Comparison of ENCODE assay signal across 19 cellular contexts in the genomic region with DNA sequence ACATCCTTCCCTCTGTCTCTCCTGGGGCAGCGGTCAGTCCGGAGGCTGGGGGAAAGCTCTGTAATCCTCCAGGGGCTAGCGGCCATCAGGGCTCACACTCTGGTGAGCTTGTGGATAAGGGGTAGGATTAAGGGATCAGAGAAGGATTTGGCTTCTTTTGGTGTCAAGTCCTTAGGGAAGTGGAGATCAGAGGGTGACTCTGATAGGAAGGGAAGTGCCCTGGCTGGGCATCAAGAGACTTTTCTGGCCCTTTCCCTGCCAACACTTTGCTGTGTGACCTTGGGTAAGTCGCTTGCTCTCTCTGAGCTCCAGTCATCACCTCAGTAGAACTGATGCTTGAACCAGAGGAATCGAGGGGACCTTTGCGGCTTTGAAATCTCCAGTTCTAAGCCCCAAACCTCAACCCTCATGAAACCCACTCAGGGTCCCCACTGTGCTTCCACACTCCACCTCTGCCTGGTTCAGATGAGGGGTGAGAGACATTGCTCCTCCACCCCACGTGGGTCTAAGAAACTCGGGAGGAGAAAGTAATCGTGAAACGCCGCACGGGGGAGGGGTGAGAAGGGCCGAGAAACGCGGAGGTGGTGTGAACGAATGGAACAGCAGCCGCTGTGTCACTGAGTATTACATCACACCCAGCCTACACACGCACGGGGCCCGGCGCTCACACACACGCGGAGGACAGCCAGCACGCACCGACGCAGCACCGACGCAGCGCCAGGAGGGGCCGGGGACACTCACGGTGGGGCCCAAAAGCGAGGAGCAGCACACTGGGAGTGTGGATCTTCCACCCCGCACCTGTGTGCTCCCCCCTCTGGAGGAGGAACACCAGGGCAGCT. TPM values are rescaled to one million over a fixed set of nuclear protein-coding genes. Genes with fewer than 3 reads are reported as not detected.
DNase-seq lines count a peak whose midpoint lies in the region; ATAC-seq, FAIRE-seq and TF ChIP-seq lines count a peak whose summit lies in the region.
"Had no signal": no experiment of that assay in that cellular context is flagged by ENCODE, and none has a peak within 500 bp of the region (broad histone marks: within the 10 kb centered on the region; RNA-seq: fewer than 3 reads in every experiment).

No MANE protein-coding gene starts in this region.

- no peak overlapping the region for H3K4me3 ChIP-seq in A549
- H3K4me3 ChIP-seq in HL-60 (replicated peaks; ENCODE audit: insufficient read depth, low read length): no peak overlapping the region

- DNase-seq in A549 (ENCODE audit: low read depth in 1 of 2, low spot score in 1 of 2) (no peak), HL-60 (ENCODE audit: low read depth in 1 of 2, low spot score in 1 of 2) (peak; percentile 78 to 82), left colon (no peak), NCI-H446 treated with DMSO at 0.1 percent for 48 hours (lab: John Stamatoyannopoulos, UW) (no peak), GM12891 (ENCODE audit: insufficient read length, low spot score) (no peak)
- DNase-seq: activated CD4-positive, alpha-beta T cell treated with anti-CD3 and anti-CD28 coated beads, Interleukin-2, amount 10 ng/mL, durations not matched to agents 7 days and 5 days; activated naive CD4-positive, alpha-beta T cell; CD8-positive, alpha-beta T cell; HCEC 1CT; NCI-H1417; NCI-H748 treated with DMSO at 0.1 percent for 48 hours; right cardiac atrium; stimulated activated naive CD4-positive, alpha-beta T cell had no signal

- POLR2A ChIA-PET in A549 (lab: Yijun Ruan, JAX): no interaction called here

- peak overlapping the region in 1 of 2 experiments; percentile 46; a peak in 1 of 6 replicates for H3K27ac ChIP-seq in A549
- peak overlapping the region; percentile 37; the same call in 1 of the 2 replicates for H3K27ac ChIP-seq in HL-60 (replicated peaks)
- H3K27ac ChIP-seq in angular gyrus (ENCODE audit: low read depth, low read length): peak overlapping the region; percentile 73

- no peak for ATAC-seq in A549
- peak; percentile 14 for ATAC-seq in left colon
- ATAC-seq in HG02981 (IDR thresholded peaks at IDR 0.05; ENCODE audit: unreplicated experiment): no peak
- no peak for ATAC-seq in GM21360 (IDR thresholded peaks at IDR 0.05; ENCODE audit: unreplicated experiment)
- ATAC-seq: CD8-positive, alpha-beta T cell; right cardiac atrium had no signal

- no peaks in the 10 kb centered on the region for H3K27me3 ChIP-seq in HL-60 (ENCODE audit: insufficient read depth, poor library complexity, severe bottlenecking)

- H3K9me3 ChIP-seq in A549: no peaks in the 10 kb centered on the region

- FAIRE-seq in A549 (lab: Jason Lieb, UNC) (no peak), GM12891 (lab: Jason Lieb, UNC) (no peak)
- FAIRE-seq: astrocyte, endometrium, RCC 7860 had no signal

- no peak for TF ChIP-seq RAD21 in A549 (conservative IDR thresholded peaks at IDR 0.05 in 1 of 2, IDR thresholded peaks at IDR 0.05 in 1 of 2)

- intact Hi-C loops in left colon (cut with DNase I, micrococcal nuclease): no loop called here

- TF ChIP-seq POLR2A in A549 (IDR thresholded peaks at IDR 0.05; ENCODE audit: low read length) (no peak), GM12891 (IDR thresholded peaks at IDR 0.05; ENCODE audit: low read depth, low read length) (no peak)

- no peak for TF ChIP-seq CTCF in A549 (IDR thresholded peaks at IDR 0.05)
- no peak for TF ChIP-seq CTCF in HL-60 (IDR thresholded peaks at IDR 0.05; ENCODE audit: insufficient read depth, low read length)

- peak overlapping the region; percentile 90; the same call in 1 of the 3 replicates for H3K4me2 ChIP-seq in A549

- TF ChIP-seq EP300 in A549 (IDR thresholded peaks at IDR 0.05): no peak

- H3K4me1 ChIP-seq in A549: peaks cover 11% of the 10 kb centered on the region; the same call in 2 of the 3 replicates

- WGBS in A549 (ENCODE audit: missing lambda C conversion rate): 84% methylated on average over 33 of the region's 33 CpGs

- CTCF ChIA-PET in A549 (lab: Yijun Ruan, JAX): interaction anchor here (1.0 to 11.7 kb wide), 8 partner anchors 7 to 102 kb away, joined by 3 to 228 read pairs (median 4); a partner anchor contains a TSS

TF ChIP-seq in A549, 52 proteins besides CTCF, POLR2A, EP300 and RAD21:
- TF ChIP-seq HOXA7 (CRISPR knock-in tag; IDR thresholded peaks at IDR 0.05): no peak
- TF ChIP-seq ZFP36 (IDR thresholded peaks at IDR 0.05; ENCODE audit: borderline replicate concordance, partially characterized antibody): peak; percentile 53

TF ChIP-seq in GM12891, 5 proteins besides CTCF, POLR2A, EP300 and RAD21:
- TF ChIP-seq TAF1 (IDR thresholded peaks at IDR 0.05; ENCODE audit: low read depth, low read length) (no peak), PAX5 (IDR thresholded peaks at IDR 0.05; ENCODE audit: insufficient read depth, low read length, severe bottlenecking) (no peak), SPI1 (IDR thresholded peaks at IDR 0.05; ENCODE audit: low read depth, low read length) (no peak), POLR2AphosphoS5 (IDR thresholded peaks at IDR 0.05; ENCODE audit: low read depth, low read length) (no peak), POU2F2 (IDR thresholded peaks at IDR 0.05; ENCODE audit: low read depth, low read length) (no peak)

RNA-seq across cellular contexts. Expression of a gene that starts 4.2 kb away (rescaled TPM):
- 9.2 and 10.6 TPM in 2 replicates for polyA plus RNA-seq in A549 (2011; rRNA removed)
- 60.9 and 116 TPM in 2 replicates for polyA plus RNA-seq in A549 (2012; cell fraction: cytosol; rRNA removed)
- 56.5 and 87.5 TPM in 2 replicates for polyA plus RNA-seq in A549 (2012; cell fraction: nucleus; rRNA removed)
- polyA plus RNA-seq in A549 (2017; fragmentation: RNase III; extraction: RNeasy Plus Mini Kit Qiagen cat#74134 plus additional on column Dnase treatment): 23.7 to 27.4 TPM (median 25.8 TPM) in 3 replicates
- polyA minus RNA-seq in A549 (2011; rRNA and poly(A)+ RNA removed): 4.1 and 8.9 TPM in 2 replicates
- under 1 TPM; 0.67 to 0.98 TPM for total RNA-seq in left colon
- polyA plus RNA-seq in GM12891 (2012; ENCODE audit: low read depth, missing spikeins): not detected

RNA-seq across cellular contexts. Expression of a gene that starts 37.6 kb away (rescaled TPM):
- 0.30 TPM in 2 replicates for polyA plus RNA-seq in A549 (2011; rRNA removed)
- 0.19 and 0.30 TPM in 2 replicates for polyA plus RNA-seq in A549 (2012; cell fraction: cytosol; rRNA removed)
- 0.52 and 1.5 TPM in 2 replicates for polyA plus RNA-seq in A549 (2012; cell fraction: nucleus; rRNA removed)
- 0.12 to 0.22 TPM (median 0.13 TPM) in 3 replicates for polyA plus RNA-seq in A549 (2017; fragmentation: RNase III; extraction: RNeasy Plus Mini Kit Qiagen cat#74134 plus additional on column Dnase treatment)
- 0.33 and 0.83 TPM in 2 replicates for polyA minus RNA-seq in A549 (2011; rRNA and poly(A)+ RNA removed)
- total RNA-seq in left colon: 1 to 10 TPM; 6.9 to 9.6 TPM
- polyA plus RNA-seq in GM12891 (2012; ENCODE audit: low read depth, missing spikeins): 74.8 TPM

RNA-seq across cellular contexts. Expression of a gene that starts 50.9 kb away (rescaled TPM):
- polyA plus RNA-seq in A549 (2011; rRNA removed): 4.6 and 5.3 TPM in 2 replicates
- 3.5 and 4.4 TPM in 2 replicates for polyA plus RNA-seq in A549 (2012; cell fraction: cytosol; rRNA removed)
- 8.6 and 10.7 TPM in 2 replicates for polyA plus RNA-seq in A549 (2012; cell fraction: nucleus; rRNA removed)
- 1.0 to 1.3 TPM (median 1.1 TPM) in 3 replicates for polyA plus RNA-seq in A549 (2017; fragmentation: RNase III; extraction: RNeasy Plus Mini Kit Qiagen cat#74134 plus additional on column Dnase treatment)
- 8.3 and 8.7 TPM in 2 replicates for polyA minus RNA-seq in A549 (2011; rRNA and poly(A)+ RNA removed)
- total RNA-seq in left colon: 1 to 10 TPM; 7.1 to 9.6 TPM
- 6.2 TPM for polyA plus RNA-seq in GM12891 (2012; ENCODE audit: low read depth, missing spikeins)

Comparison
In these comparisons a context has a peak if more than half of its experiments do, and no peak if none do; other contexts are left out.
1. DNase-seq: peak in HL-60 (2 of 2); none in A549 (0 of 2), left colon (0 of 2), NCI-H446 treated with DMSO at 0.1 percent for 48 hours (single experiment) and GM12891 (single experiment).